1 cellular context compared by ENCODE assay signal in the genomic region with DNA sequence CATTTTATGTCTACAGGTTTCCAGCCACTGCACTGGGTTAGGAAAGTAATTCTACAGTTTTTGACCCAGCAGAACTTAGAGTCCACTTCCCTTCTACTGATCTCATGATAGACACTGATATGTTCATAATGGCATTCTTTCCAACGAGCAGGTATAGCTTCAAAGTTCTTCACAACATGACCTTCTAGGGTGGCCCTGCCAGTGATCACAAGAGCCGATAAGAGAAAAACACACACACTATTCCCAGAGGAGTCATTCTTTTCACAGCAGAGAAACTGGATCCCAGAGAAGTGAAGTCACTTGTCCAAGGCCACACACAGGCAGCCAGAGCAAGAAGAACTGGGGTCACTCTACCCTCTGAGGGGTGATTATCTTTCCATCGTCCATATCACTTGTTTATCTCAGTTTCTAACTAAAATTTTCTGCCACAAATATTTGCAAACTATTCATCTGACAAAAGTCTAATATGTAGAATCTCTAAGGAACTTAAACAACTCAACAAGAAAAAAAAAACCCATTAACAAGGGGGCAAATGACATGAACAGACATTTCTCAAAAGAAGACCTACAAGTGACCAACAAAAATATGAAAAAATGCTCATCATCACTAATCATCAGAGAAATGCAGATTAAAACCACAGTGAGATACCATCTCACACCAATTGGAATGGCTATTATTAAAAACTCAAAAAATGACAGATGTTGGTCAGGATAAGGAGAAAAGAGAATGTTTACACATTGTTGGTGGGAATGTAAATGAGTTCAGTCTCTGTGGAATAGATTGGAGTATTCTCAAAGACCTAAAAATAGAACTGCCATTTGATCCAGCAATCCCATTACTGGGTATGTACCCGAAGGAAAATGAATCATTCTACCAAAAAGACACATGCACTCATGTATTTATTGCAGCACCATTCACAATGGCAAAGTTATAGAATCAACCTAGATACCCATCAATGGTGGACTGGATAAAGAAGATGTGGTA.
A peak's percentile ranks its signal among the peaks of the same experiment; 100 is the strongest.
TF ChIP-seq lines count a peak whose summit lies in the region.

No MANE protein-coding gene starts in this region.

TF ChIP-seq in HepG2, 621 proteins besides CTCF, POLR2A, EP300 and RAD21 (continued from another document and continues in another):
- TF ChIP-seq, protein P1, sequence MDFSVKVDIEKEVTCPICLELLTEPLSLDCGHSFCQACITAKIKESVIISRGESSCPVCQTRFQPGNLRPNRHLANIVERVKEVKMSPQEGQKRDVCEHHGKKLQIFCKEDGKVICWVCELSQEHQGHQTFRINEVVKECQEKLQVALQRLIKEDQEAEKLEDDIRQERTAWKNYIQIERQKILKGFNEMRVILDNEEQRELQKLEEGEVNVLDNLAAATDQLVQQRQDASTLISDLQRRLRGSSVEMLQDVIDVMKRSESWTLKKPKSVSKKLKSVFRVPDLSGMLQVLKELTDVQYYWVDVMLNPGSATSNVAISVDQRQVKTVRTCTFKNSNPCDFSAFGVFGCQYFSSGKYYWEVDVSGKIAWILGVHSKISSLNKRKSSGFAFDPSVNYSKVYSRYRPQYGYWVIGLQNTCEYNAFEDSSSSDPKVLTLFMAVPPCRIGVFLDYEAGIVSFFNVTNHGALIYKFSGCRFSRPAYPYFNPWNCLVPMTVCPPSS (IDR thresholded peaks at IDR 0.05): no peak
- TF ChIP-seq KMT2B (CRISPR knock-in tag; IDR thresholded peaks at IDR 0.05) (no peak), ISL2 (CRISPR knock-in tag; IDR thresholded peaks at IDR 0.05) (peak; percentile 89), KDM5B (CRISPR knock-in tag; IDR thresholded peaks at IDR 0.05; ENCODE audit: borderline replicate concordance) (no peak), ZNF609 (CRISPR knock-in tag; IDR thresholded peaks at IDR 0.05; ENCODE audit: borderline replicate concordance) (no peak), NFYB (CRISPR knock-in tag; IDR thresholded peaks at IDR 0.05) (no peak), PAF1 (CRISPR knock-in tag; IDR thresholded peaks at IDR 0.05) (no peak), TCF7 (IDR thresholded peaks at IDR 0.05; ENCODE audit: low read depth) (peak; percentile 79), ZNF605 (CRISPR knock-in tag; IDR thresholded peaks at IDR 0.05) (no peak), ZNF737 (CRISPR knock-in tag; IDR thresholded peaks at IDR 0.05; ENCODE audit: borderline replicate concordance) (no peak), ZNF775 (CRISPR knock-in tag; IDR thresholded peaks at IDR 0.05; ENCODE audit: borderline replicate concordance) (no peak), TAF1 (CRISPR knock-in tag; IDR thresholded peaks at IDR 0.05) (no peak), ZNF614 (CRISPR knock-in tag; IDR thresholded peaks at IDR 0.05; ENCODE audit: borderline replicate concordance) (peak; percentile 84), FOSL1 (CRISPR knock-in tag; IDR thresholded peaks at IDR 0.05; ENCODE audit: borderline replicate concordance) (peak; percentile 20; the same call in 1 of the 2 replicates), CAMTA2 (CRISPR knock-in tag; IDR thresholded peaks at IDR 0.05; ENCODE audit: borderline replicate concordance) (no peak), IRF2 (CRISPR knock-in tag; IDR thresholded peaks at IDR 0.05) (peak; percentile 62; the same call in 1 of the 2 replicates), GABPA (IDR thresholded peaks at IDR 0.05; ENCODE audit: low read depth, low read length) (no peak), GABPA (CRISPR knock-in tag; IDR thresholded peaks at IDR 0.05; ENCODE audit: low read depth) (no peak), DMAP1 (CRISPR knock-in tag; IDR thresholded peaks at IDR 0.05) (0 out of 2 replicates have a peak, but pooled peaks have one; percentile 37), KAT8 (CRISPR knock-in tag; IDR thresholded peaks at IDR 0.05) (peak; percentile 57; the same call in 1 of the 2 replicates), ZNF674 (CRISPR knock-in tag; IDR thresholded peaks at IDR 0.05; ENCODE audit: low read depth) (no peak), MXD3 (CRISPR knock-in tag; IDR thresholded peaks at IDR 0.05) (no peak), LRRFIP1 (CRISPR knock-in tag; conservative IDR thresholded peaks at IDR 0.05) (no peak), CREM (IDR thresholded peaks at IDR 0.05) (peak; percentile 56), CREM (CRISPR knock-in tag; IDR thresholded peaks at IDR 0.05) (no peak), AKAP8 (CRISPR knock-in tag; IDR thresholded peaks at IDR 0.05) (no peak), LBX2 (CRISPR knock-in tag; IDR thresholded peaks at IDR 0.05; ENCODE audit: borderline replicate concordance) (no peak), NR2F2 (IDR thresholded peaks at IDR 0.05; ENCODE audit: borderline replicate concordance, low read depth) (peak; percentile 79), ZNF619 (CRISPR knock-in tag; IDR thresholded peaks at IDR 0.05) (no peak), GATA4 (IDR thresholded peaks at IDR 0.05; ENCODE audit: borderline replicate concordance, low read depth) (peak; percentile 77; the same call in 1 of the 2 replicates), ATF2 (CRISPR knock-in tag; IDR thresholded peaks at IDR 0.05) (no peak), ZNF253 (CRISPR knock-in tag; IDR thresholded peaks at IDR 0.05; ENCODE audit: borderline replicate concordance) (no peak), DPF2 (CRISPR knock-in tag; IDR thresholded peaks at IDR 0.05; ENCODE audit: borderline replicate concordance, low read depth) (no peak), NFKB2 (CRISPR knock-in tag; IDR thresholded peaks at IDR 0.05; ENCODE audit: borderline replicate concordance) (no peak), ZNF816 (CRISPR knock-in tag; IDR thresholded peaks at IDR 0.05; ENCODE audit: borderline replicate concordance) (no peak), RCOR2 (CRISPR knock-in tag; IDR thresholded peaks at IDR 0.05) (0 out of 2 replicates have a peak, but pooled peaks have one; percentile 59), YEATS2 (CRISPR knock-in tag; IDR thresholded peaks at IDR 0.05; ENCODE audit: borderline replicate concordance) (no peak), HNRNPLL (IDR thresholded peaks at IDR 0.05; ENCODE audit: low read depth, low read length, poor library complexity, severe bottlenecking) (no peak), TGIF2 (CRISPR knock-in tag; IDR thresholded peaks at IDR 0.05) (no peak), MNT (IDR thresholded peaks at IDR 0.05) (no peak), REL (CRISPR knock-in tag; conservative IDR thresholded peaks at IDR 0.05) (no peak), PRDM4 (CRISPR knock-in tag; IDR thresholded peaks at IDR 0.05; ENCODE audit: borderline replicate concordance) (no peak), MIER3 (CRISPR knock-in tag; IDR thresholded peaks at IDR 0.05; ENCODE audit: borderline replicate concordance) (peak; percentile 69; the same call in 1 of the 2 replicates)
- TF ChIP-seq, protein P2, sequence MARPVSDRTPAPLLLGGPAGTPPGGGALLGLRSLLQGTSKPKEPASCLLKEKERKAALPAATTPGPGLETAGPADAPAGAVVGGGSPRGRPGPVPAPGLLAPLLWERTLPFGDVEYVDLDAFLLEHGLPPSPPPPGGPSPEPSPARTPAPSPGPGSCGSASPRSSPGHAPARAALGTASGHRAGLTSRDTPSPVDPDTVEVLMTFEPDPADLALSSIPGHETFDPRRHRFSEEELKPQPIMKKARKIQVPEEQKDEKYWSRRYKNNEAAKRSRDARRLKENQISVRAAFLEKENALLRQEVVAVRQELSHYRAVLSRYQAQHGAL (CRISPR knock-in tag; IDR thresholded peaks at IDR 0.05; ENCODE audit: not compliant biosample characterization): no peak
